ENCODE assay signal across 1 cellular context in genomic region chr12:7642287-7642686, GRCh38.
TF ChIP-seq lines count a peak whose summit lies in the region.

No MANE protein-coding gene starts in this region.

TF ChIP-seq in H1, 55 proteins besides CTCF, POLR2A, EP300 and RAD21:
- TF ChIP-seq USF2 (IDR thresholded peaks at IDR 0.05; ENCODE audit: low read length) (no peak), CBX8 (IDR thresholded peaks at IDR 0.05; ENCODE audit: borderline replicate concordance, low read depth, low read length) (no peak), CEBPB (IDR thresholded peaks at IDR 0.05; ENCODE audit: low read depth, low read length) (no peak), KDM5A (IDR thresholded peaks at IDR 0.05; ENCODE audit: low read length) (no peak), KDM1A (IDR thresholded peaks at IDR 0.05; ENCODE audit: borderline replicate concordance, low read length) (no peak), SRF (IDR thresholded peaks at IDR 0.05; ENCODE audit: low read depth, low read length) (no peak), NRF1 (IDR thresholded peaks at IDR 0.05; ENCODE audit: low read depth, low read length) (no peak), SIRT6 (IDR thresholded peaks at IDR 0.05; ENCODE audit: low read length) (no peak), ZNF274 (IDR thresholded peaks at IDR 0.05; ENCODE audit: borderline replicate concordance, extremely low read depth, low read length) (no peak), SUZ12 (IDR thresholded peaks at IDR 0.05; ENCODE audit: low read length) (no peak), POLR2AphosphoS5 (IDR thresholded peaks at IDR 0.05; ENCODE audit: low read depth, low read length) (no peak), SIX5 (IDR thresholded peaks at IDR 0.05; ENCODE audit: low read depth, low read length) (no peak), RFX5 (IDR thresholded peaks at IDR 0.05; ENCODE audit: borderline replicate concordance, low read depth, low read length) (no peak), RNF2 (IDR thresholded peaks at IDR 0.05; ENCODE audit: borderline replicate concordance, low read depth, low read length, missing control alignments, poor library complexity, severe bottlenecking) (no peak)
TF ChIP-seq in H1: peak in this region for 0.
